In the genomic region with DNA sequence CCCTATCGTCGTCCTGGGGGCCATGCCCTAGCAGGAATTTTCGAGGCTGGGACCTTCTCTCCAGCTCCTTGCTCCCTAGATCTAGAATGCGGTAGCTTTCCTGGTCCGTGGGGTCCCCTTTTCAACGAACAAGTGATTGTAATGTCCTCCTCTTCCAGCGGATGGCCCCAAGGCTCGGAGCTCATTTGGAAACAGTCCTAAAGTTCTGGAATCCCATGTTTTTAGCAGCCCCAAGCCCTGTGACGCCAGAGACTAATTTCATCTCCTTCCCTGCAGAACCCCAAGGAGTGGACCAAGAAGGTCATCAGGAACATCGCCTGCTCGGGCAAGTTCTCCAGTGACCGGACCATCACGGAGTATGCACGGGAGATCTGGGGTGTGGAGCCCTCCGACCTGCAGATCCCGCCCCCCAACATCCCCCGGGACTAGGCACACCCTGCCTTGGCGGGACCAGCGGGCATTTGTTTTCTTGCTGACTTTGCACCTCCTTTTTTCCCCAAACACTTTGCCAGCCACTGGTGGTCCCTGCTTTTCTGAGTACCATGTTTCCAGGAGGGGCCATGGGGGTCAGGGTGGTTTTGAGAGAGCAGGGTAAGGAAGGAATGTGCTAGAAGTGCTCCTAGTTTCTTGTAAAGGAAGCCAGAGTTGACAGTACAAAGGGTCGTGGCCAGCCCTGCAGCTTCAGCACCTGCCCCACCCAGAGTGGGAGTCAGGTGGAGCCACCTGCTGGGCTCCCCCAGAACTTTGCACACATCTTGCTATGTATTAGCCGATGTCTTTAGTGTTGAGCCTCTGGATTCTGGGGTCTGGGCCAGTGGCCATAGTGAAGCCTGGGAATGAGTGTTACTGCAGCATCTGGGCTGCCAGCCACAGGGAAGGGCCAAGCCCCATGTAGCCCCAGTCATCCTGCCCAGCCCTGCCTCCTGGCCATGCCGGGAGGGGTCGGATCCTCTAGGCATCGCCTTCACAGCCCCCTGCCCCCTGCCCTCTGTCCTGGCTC, we compare ENCODE assay signal across 1 cellular context.
TF ChIP-seq lines count a peak whose summit lies in the region.

No MANE protein-coding gene starts in this region.

TF ChIP-seq in H1, 55 proteins besides CTCF, POLR2A, EP300 and RAD21:
- TF ChIP-seq POLR2AphosphoS5 (IDR thresholded peaks at IDR 0.05; ENCODE audit: low read depth, low read length) = peak; percentile 68; the same call in 1 of the 2 replicates
- no peak for TF ChIP-seq TEAD4 (IDR thresholded peaks at IDR 0.05; ENCODE audit: low read depth, low read length)
- TF ChIP-seq JUN (IDR thresholded peaks at IDR 0.05; ENCODE audit: low read depth, low read length) = no peak
- no peak for TF ChIP-seq CBX8 (IDR thresholded peaks at IDR 0.05; ENCODE audit: borderline replicate concordance, low read depth, low read length)
- TF ChIP-seq POU5F1 (IDR thresholded peaks at IDR 0.05; ENCODE audit: low read depth, low read length) = no peak
- TF ChIP-seq PHF8 (conservative IDR thresholded peaks at IDR 0.05; ENCODE audit: low read depth, low read length) = no peak
